Comparison of ENCODE assay signal across 1 cellular context in the genomic region with DNA sequence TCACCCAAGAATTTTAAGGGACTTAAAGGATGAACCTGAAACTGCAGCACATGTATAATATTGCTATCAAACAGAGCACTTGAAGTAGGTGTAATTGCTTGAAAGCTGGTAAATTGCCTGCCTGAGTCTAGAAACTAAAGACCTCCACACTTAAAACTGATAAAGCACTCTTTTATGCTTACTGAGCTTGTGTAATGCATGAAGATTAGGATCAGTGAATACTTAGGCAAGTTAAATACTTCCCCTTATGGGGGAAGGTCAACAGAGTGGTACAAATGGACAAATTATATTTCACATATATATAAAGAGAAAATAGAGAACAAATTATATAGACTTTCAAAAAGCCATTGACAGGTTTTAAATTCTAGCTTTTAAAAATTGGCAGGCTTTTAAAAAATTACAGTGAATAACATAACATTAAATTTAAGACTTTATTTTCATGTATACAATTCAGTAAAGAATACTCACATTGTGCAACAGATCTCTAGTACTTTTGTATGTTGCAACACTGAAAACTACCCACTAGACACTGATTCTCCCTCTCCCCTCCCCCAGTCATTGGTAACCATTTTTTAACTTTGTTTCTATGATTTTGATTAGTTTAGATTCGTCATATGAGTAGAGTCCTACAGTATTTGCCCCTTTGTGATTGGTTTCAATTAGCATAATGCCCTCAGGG.
TF ChIP-seq lines count a peak whose summit lies in the region.

No MANE protein-coding gene starts in this region.

TF ChIP-seq in K562, 482 proteins besides CTCF, POLR2A, EP300 and RAD21:
- TF ChIP-seq CHCHD3 (CRISPR knock-in tag; IDR thresholded peaks at IDR 0.05) (no peak), HMBOX1 (IDR thresholded peaks at IDR 0.05) (0 out of 2 replicates have a peak, but pooled peaks have one; percentile 20), CEBPB (tag; IDR thresholded peaks at IDR 0.05) (peak; percentile 71), NR1H2 (CRISPR knock-in tag; IDR thresholded peaks at IDR 0.05) (no peak), CEBPG (CRISPR knock-in tag; IDR thresholded peaks at IDR 0.05) (no peak), CEBPG (tag; conservative IDR thresholded peaks at IDR 0.05 in 1 of 2, IDR thresholded peaks at IDR 0.05 in 1 of 2) (peak in 1 of 2 experiments; percentile 29; a peak in 1 of 4 replicates), HDAC3 (IDR thresholded peaks at IDR 0.05; ENCODE audit: borderline replicate concordance, partially characterized antibody) (no peak), RHOXF2B (CRISPR knock-in tag; conservative IDR thresholded peaks at IDR 0.05) (no peak), PPARD (CRISPR knock-in tag; IDR thresholded peaks at IDR 0.05) (no peak), MCM7 (IDR thresholded peaks at IDR 0.05) (no peak)
- TF ChIP-seq, protein P1, sequence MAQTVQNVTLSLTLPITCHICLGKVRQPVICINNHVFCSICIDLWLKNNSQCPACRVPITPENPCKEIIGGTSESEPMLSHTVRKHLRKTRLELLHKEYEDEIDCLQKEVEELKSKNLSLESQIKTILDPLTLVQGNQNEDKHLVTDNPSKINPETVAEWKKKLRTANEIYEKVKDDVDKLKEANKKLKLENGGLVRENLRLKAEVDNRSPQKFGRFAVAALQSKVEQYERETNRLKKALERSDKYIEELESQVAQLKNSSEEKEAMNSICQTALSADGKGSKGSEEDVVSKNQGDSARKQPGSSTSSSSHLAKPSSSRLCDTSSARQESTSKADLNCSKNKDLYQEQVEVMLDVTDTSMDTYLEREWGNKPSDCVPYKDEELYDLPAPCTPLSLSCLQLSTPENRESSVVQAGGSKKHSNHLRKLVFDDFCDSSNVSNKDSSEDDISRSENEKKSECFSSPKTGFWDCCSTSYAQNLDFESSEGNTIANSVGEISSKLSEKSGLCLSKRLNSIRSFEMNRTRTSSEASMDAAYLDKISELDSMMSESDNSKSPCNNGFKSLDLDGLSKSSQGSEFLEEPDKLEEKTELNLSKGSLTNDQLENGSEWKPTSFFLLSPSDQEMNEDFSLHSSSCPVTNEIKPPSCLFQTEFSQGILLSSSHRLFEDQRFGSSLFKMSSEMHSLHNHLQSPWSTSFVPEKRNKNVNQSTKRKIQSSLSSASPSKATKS (CRISPR knock-in tag; IDR thresholded peaks at IDR 0.05): no peak
- TF ChIP-seq, protein P2, sequence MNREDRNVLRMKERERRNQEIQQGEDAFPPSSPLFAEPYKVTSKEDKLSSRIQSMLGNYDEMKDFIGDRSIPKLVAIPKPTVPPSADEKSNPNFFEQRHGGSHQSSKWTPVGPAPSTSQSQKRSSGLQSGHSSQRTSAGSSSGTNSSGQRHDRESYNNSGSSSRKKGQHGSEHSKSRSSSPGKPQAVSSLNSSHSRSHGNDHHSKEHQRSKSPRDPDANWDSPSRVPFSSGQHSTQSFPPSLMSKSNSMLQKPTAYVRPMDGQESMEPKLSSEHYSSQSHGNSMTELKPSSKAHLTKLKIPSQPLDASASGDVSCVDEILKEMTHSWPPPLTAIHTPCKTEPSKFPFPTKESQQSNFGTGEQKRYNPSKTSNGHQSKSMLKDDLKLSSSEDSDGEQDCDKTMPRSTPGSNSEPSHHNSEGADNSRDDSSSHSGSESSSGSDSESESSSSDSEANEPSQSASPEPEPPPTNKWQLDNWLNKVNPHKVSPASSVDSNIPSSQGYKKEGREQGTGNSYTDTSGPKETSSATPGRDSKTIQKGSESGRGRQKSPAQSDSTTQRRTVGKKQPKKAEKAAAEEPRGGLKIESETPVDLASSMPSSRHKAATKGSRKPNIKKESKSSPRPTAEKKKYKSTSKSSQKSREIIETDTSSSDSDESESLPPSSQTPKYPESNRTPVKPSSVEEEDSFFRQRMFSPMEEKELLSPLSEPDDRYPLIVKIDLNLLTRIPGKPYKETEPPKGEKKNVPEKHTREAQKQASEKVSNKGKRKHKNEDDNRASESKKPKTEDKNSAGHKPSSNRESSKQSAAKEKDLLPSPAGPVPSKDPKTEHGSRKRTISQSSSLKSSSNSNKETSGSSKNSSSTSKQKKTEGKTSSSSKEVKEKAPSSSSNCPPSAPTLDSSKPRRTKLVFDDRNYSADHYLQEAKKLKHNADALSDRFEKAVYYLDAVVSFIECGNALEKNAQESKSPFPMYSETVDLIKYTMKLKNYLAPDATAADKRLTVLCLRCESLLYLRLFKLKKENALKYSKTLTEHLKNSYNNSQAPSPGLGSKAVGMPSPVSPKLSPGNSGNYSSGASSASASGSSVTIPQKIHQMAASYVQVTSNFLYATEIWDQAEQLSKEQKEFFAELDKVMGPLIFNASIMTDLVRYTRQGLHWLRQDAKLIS (CRISPR knock-in tag; IDR thresholded peaks at IDR 0.05): no peak
